In genomic region chr5:147508711-147509040, GRCh38 we compare ENCODE assay signal across 10 cellular contexts. TPM values are rescaled to one million over a fixed set of nuclear protein-coding genes. Genes with fewer than 3 reads are reported as not detected.
DNase-seq lines count a peak whose midpoint lies in the region; ATAC-seq and TF ChIP-seq lines count a peak whose summit lies in the region.
"Had no signal": no experiment of that assay in that cellular context is flagged by ENCODE, and none has a peak within 500 bp of the region (broad histone marks: within the 10 kb centered on the region; RNA-seq: fewer than 3 reads in every experiment).

No MANE protein-coding gene starts in this region.

- peaks cover 13% of the 10 kb centered on the region for H3K27me3 Mint-ChIP-seq in GM23338 (ENCODE audit: insufficient read depth, low read depth, poor library complexity)

- peaks cover 6% of the 10 kb centered on the region; the same call in 1 of the 2 replicates for H3F3A ChIP-seq in GM23338 (replicated peaks; ENCODE audit: low read depth)

- H3K36me3 ChIP-seq in GM23338 (ENCODE audit: insufficient read depth) (no peaks in the 10 kb centered on the region), adipocyte (ENCODE audit: control insufficient read depth, insufficient read depth, low read length, severe bottlenecking) (no peaks in the 10 kb centered on the region), hepatocyte (replicated peaks; ENCODE audit: insufficient read depth, low read depth) (no peaks in the 10 kb centered on the region), sigmoid colon (no peaks in the 10 kb centered on the region)

- WGBS in hepatocyte (ENCODE audit: low lambda C conversion rate, missing lambda C conversion rate) = 22% methylated on average over 7 of the region's 7 CpGs
- WGBS in sigmoid colon, 2 donors = 25 to 53% methylated on average over 7 of the region's 7 CpGs

- H4K20me1 ChIP-seq in GM23338 (replicated peaks; ENCODE audit: insufficient read depth) (no peaks in the 10 kb centered on the region; the same call in 1 of the 2 replicates), hepatocyte (ENCODE audit: insufficient read depth, poor library complexity, severe bottlenecking) (no peaks in the 10 kb centered on the region)

- H3K27ac ChIP-seq in GM23338 (ENCODE audit: low read depth) (no peak overlapping the region), hepatocyte (peak overlapping the region; percentile 76), sigmoid colon (peak overlapping the region; percentile 87 to 94 (median 92))

- peak overlapping the region; percentile 91 for H3K4me3 ChIP-seq in GM23338
- H3K4me3 ChIP-seq in adipocyte (ENCODE audit: low read length) = peak overlapping the region; percentile 80
- peak overlapping the region; percentile 38 for H3K4me3 ChIP-seq in hepatocyte
- peak overlapping the region; percentile 77 to 81 (median 80) for H3K4me3 ChIP-seq in sigmoid colon

- H3K9ac ChIP-seq in adipocyte (ENCODE audit: low read length) = peak overlapping the region; percentile 69

- no peak for TF ChIP-seq POLR2A in sigmoid colon (IDR thresholded peaks at IDR 0.05)

- peaks cover 8% of the 10 kb centered on the region for H3K36me3 Mint-ChIP-seq in GM23338 (ENCODE audit: low read depth)

- H3K27me3 ChIP-seq in GM23338 (ENCODE audit: insufficient read depth) (peaks cover 15% of the 10 kb centered on the region), adipocyte (replicated peaks; ENCODE audit: control insufficient read depth, insufficient read depth, low read length) (peaks cover 7% of the 10 kb centered on the region), hepatocyte (peaks cover 38% of the 10 kb centered on the region), sigmoid colon (no peaks in the 10 kb centered on the region)

- no peak for DNase-seq in GM23338 (ENCODE audit: low spot score)
- peak; percentile 58 for DNase-seq in adipocyte (ENCODE audit: low read depth)
- no peak for DNase-seq in hepatocyte (ENCODE audit: low spot score)
- DNase-seq in sigmoid colon = no peak
- DNase-seq in SHP77 treated with DMSO at 0.1 percent for 48 hours (lab: John Stamatoyannopoulos, UW) = no peak
- DNase-seq in effector CD4-positive, alpha-beta T cell = no peak
- DNase-seq: activated CD4-positive, alpha-beta memory T cell treated with anti-CD3 and anti-CD28 coated beads, Interleukin-2, amount 10 ng/mL, durations not matched to agents 7 days and 5 days; DMS79 treated with DMSO at 0.1 percent for 48 hours had no signal

- no peak for TF ChIP-seq EP300 in sigmoid colon (IDR thresholded peaks at IDR 0.05)

- ATAC-seq in GM23338 = no peak
- no peak for ATAC-seq in HG03108 (IDR thresholded peaks at IDR 0.05; ENCODE audit: unreplicated experiment)
- ATAC-seq in HG02610 (IDR thresholded peaks at IDR 0.05; ENCODE audit: unreplicated experiment) = no peak

- intact Hi-C loops in sigmoid colon (cut with DNase I) = loop anchor here (5.0 kb wide), 1 partner anchor 101 kb away; no protein-coding TSS in a partner anchor

- H3K9me3 ChIP-seq in adipocyte (ENCODE audit: control insufficient read depth, low read length) (no peaks in the 10 kb centered on the region), hepatocyte (ENCODE audit: low read depth) (no peaks in the 10 kb centered on the region), sigmoid colon (no peaks in the 10 kb centered on the region)

- H3K9me3 Mint-ChIP-seq in GM23338 = no peaks in the 10 kb centered on the region
- H3K9me3 Mint-ChIP-seq: activated CD4-positive, alpha-beta memory T cell treated with anti-CD3 and anti-CD28 coated beads, Interleukin-2, amount 10 ng/mL, durations not matched to agents 7 days and 5 days had no signal

- H3K9me2 ChIP-seq in GM23338 (ENCODE audit: insufficient read depth) (no peaks in the 10 kb centered on the region), hepatocyte (replicated peaks; ENCODE audit: insufficient read depth) (no peaks in the 10 kb centered on the region)

- H3K4me3 Mint-ChIP-seq in GM23338 = peak overlapping the region; percentile 90
- H3K4me3 Mint-ChIP-seq: activated CD4-positive, alpha-beta memory T cell treated with anti-CD3 and anti-CD28 coated beads, Interleukin-2, amount 10 ng/mL, durations not matched to agents 7 days and 5 days had no signal

- TF ChIP-seq CTCF in GM23338 (conservative IDR thresholded peaks at IDR 0.05; ENCODE audit: low read depth in 2 of 2) (no peak), hepatocyte (IDR thresholded peaks at IDR 0.05; ENCODE audit: poor library complexity) (no peak), sigmoid colon (IDR thresholded peaks at IDR 0.05) (no peak)

- H2AFZ ChIP-seq in GM23338 (peak overlapping the region; percentile 100), hepatocyte (peak overlapping the region; percentile 89)

- H3K4me2 ChIP-seq in GM23338 = peak overlapping the region; percentile 95
- peak overlapping the region; percentile 99 for H3K4me2 ChIP-seq in hepatocyte

- H3K4me1 Mint-ChIP-seq in GM23338 = peaks cover 24% of the 10 kb centered on the region
- H3K4me1 Mint-ChIP-seq: activated CD4-positive, alpha-beta memory T cell treated with anti-CD3 and anti-CD28 coated beads, Interleukin-2, amount 10 ng/mL, durations not matched to agents 7 days and 5 days had no signal

- H3K4me1 ChIP-seq in GM23338 (ENCODE audit: insufficient read depth) (peaks cover 21% of the 10 kb centered on the region), adipocyte (ENCODE audit: control insufficient read depth, insufficient read depth, low read length) (peaks cover 34% of the 10 kb centered on the region), hepatocyte (ENCODE audit: insufficient read depth) (peaks cover 4% of the 10 kb centered on the region), sigmoid colon (peaks cover 0 to 60% (median 37%) of the 10 kb centered on the region in 4 donors)

- H3K79me2 ChIP-seq in GM23338 (replicated peaks; ENCODE audit: insufficient read depth) (peaks cover 59% of the 10 kb centered on the region), hepatocyte (no peaks in the 10 kb centered on the region)

- H3K27ac Mint-ChIP-seq in GM23338 = no peak overlapping the region; the same call in 1 of the 2 replicates
- H3K27ac Mint-ChIP-seq: activated CD4-positive, alpha-beta memory T cell treated with anti-CD3 and anti-CD28 coated beads, Interleukin-2, amount 10 ng/mL, durations not matched to agents 7 days and 5 days had no signal

TF ChIP-seq in GM23338, 12 proteins besides CTCF, POLR2A, EP300 and RAD21 (continues in another document):
- TF ChIP-seq STAT1 (IDR thresholded peaks at IDR 0.05; ENCODE audit: unreplicated experiment) = no peak
- no peak for TF ChIP-seq ZNF114 (CRISPR knock-in tag; IDR thresholded peaks at IDR 0.05)
- TF ChIP-seq JUNB (IDR thresholded peaks at IDR 0.05; ENCODE audit: unreplicated experiment) = no peak
- TF ChIP-seq NANOG (IDR thresholded peaks at IDR 0.05; ENCODE audit: borderline replicate concordance) = no peak
- no peak for TF ChIP-seq EZH2phosphoT487 (IDR thresholded peaks at IDR 0.05; ENCODE audit: unreplicated experiment)
- TF ChIP-seq POLR2AphosphoS5 (IDR thresholded peaks at IDR 0.05; ENCODE audit: low read depth) = no peak
- no peak for TF ChIP-seq CREB1 (CRISPR knock-in tag; IDR thresholded peaks at IDR 0.05; ENCODE audit: low read depth)

RNA-seq across cellular contexts. Expression of gene DPYSL3, which starts 1.2 kb away (rescaled TPM):
- total RNA-seq in GM23338 (2014; rRNA removed; shearing (Covaris generic)) = 440 and 455 TPM in 2 replicates
- polyA plus RNA-seq in GM23338 (2016; fragmentation: Nextera tagmentation; extraction: Ambion mirVana) (97.6 and 102 TPM in 2 replicates), hepatocyte (24.9 and 35.7 TPM in 2 replicates), sigmoid colon (10 to 100 TPM in 2 of 3 donors, 1 to 10 TPM in 1; 4.2 to 48.7 (median 20.4) TPM)
- total RNA-seq in hepatocyte (70.4 and 78.0 TPM in 2 replicates), sigmoid colon (100 to 1,000 TPM; 149 to 343 (median 184) TPM)
- total RNA-seq: activated CD4-positive, alpha-beta memory T cell treated with anti-CD3 and anti-CD28 coated beads, Interleukin-2, amount 10 ng/mL, durations not matched to agents 7 days and 5 days had no signal

Comparison
In these comparisons a context has a peak if more than half of its experiments do, and no peak if none do; other contexts are left out.
1. H3K4me3 ChIP-seq: peak in every context shown above with its lines; median percentile 91 in GM23338; 80 in adipocyte; 80 in sigmoid colon; 38 in hepatocyte.